20 cellular contexts compared by ENCODE assay signal in genomic region chr4:101475246-101475645, GRCh38.
DNase-seq lines count a peak whose midpoint lies in the region; ATAC-seq and TF ChIP-seq lines count a peak whose summit lies in the region.
"Had no signal": no experiment of that assay in that cellular context is flagged by ENCODE, and none has a peak within 500 bp of the region (broad histone marks: within the 10 kb centered on the region; RNA-seq: fewer than 3 reads in every experiment).

No MANE protein-coding gene starts in this region.

- ATAC-seq in GM18505 (IDR thresholded peaks at IDR 0.05; ENCODE audit: unreplicated experiment) (no peak), GM21576 (IDR thresholded peaks at IDR 0.05; ENCODE audit: unreplicated experiment) (no peak)
- ATAC-seq: CD8-positive, alpha-beta T cell; SK-N-SH treated with all-trans-retinoic acid at 6 μM for 48 hours had no signal

- peak; percentile 1 for DNase-seq in NCI-H1092 (lab: John Stamatoyannopoulos, UW)
- no peak for DNase-seq in NCI-H1092 treated with DMSO at 0.1 percent for 48 hours (lab: John Stamatoyannopoulos, UW)
- DNase-seq in NCI-H2107 (lab: John Stamatoyannopoulos, UW): peak; percentile 0
- DNase-seq in NCI-H82 treated with DMSO at 0.1 percent for 48 hours (lab: John Stamatoyannopoulos, UW; ENCODE audit: unreplicated experiment): peak; percentile 79
- peak; percentile 3 for DNase-seq in osteoblast (ENCODE audit: insufficient read length, low spot score, missing footprints)
- DNase-seq in activated gamma-delta T cell treated with Interleukin-2 at 50 U/mL for 16 hours: no peak
- DNase-seq: CD8-positive, alpha-beta T cell; DND-41; GF-D8; H7; IMR-90; Karpas-422; NCI-H2081 treated with DMSO at 0.1 percent for 48 hours; NCI-H446; SHP77 treated with DMSO at 0.1 percent for 48 hours; T-helper 1 cell had no signal

- no peak for TF ChIP-seq POLR2A in GM18505 (IDR thresholded peaks at IDR 0.05; ENCODE audit: borderline replicate concordance, extremely low read depth, insufficient read depth, insufficient read length)

- peaks cover 14% of the 10 kb centered on the region for H3K4me1 ChIP-seq in osteoblast (ENCODE audit: insufficient read depth, low read length)

- H3K36me3 ChIP-seq in osteoblast (ENCODE audit: insufficient read depth, low read length): no peaks in the 10 kb centered on the region

- no peaks in the 10 kb centered on the region for H3K9me3 ChIP-seq in osteoblast (ENCODE audit: low read depth, low read length)

- H3K27ac ChIP-seq in osteoblast (ENCODE audit: low read depth, low read length): no peak overlapping the region
- H3K27ac ChIP-seq: 22Rv1 had no signal

- no peaks in the 10 kb centered on the region for H3K27me3 ChIP-seq in osteoblast (ENCODE audit: insufficient read depth, low read length)

- H3K79me2 ChIP-seq in osteoblast (ENCODE audit: insufficient read depth, low read length): no peaks in the 10 kb centered on the region

- H3K4me2 ChIP-seq in osteoblast (ENCODE audit: insufficient read depth, low read length): peak overlapping the region; percentile 17

- peak overlapping the region; percentile 38 for H2AFZ ChIP-seq in osteoblast (ENCODE audit: low read length)

- TF ChIP-seq CTCF in osteoblast (IDR thresholded peaks at IDR 0.05; ENCODE audit: extremely low read depth, low read depth, low read length): no peak

- no peaks in the 10 kb centered on the region for H4K20me1 ChIP-seq in osteoblast (ENCODE audit: insufficient read depth, low read length)

- no peak overlapping the region for H3K4me3 ChIP-seq in osteoblast (ENCODE audit: insufficient read depth, low read length)

Comparison
In these comparisons a context has a peak if more than half of its experiments do, and no peak if none do; other contexts are left out.
1. DNase-seq: peak in NCI-H1092 (single experiment), NCI-H2107 (single experiment), NCI-H82 treated with DMSO at 0.1 percent for 48 hours (single experiment) and osteoblast (single experiment); none in NCI-H1092 treated with DMSO at 0.1 percent for 48 hours (single experiment) and activated gamma-delta T cell treated with Interleukin-2 at 50 U/mL for 16 hours (single experiment).